In genomic region chr19:57499680-57500395, GRCh38 we compare ENCODE assay signal across 1 cellular context.
A peak's percentile ranks its signal among the peaks of the same experiment; 100 is the strongest.
TF ChIP-seq lines count a peak whose summit lies in the region.

TSS of gene ZNF773 (plus strand) at chr19:57499938. CDS start at chr19:57500081, 143 bp downstream.

TF ChIP-seq in HEK293, 187 proteins besides CTCF, POLR2A, EP300 and RAD21 (continued from another document):
- TF ChIP-seq ZNF518A (tag by site-specific recombination; conservative IDR thresholded peaks at IDR 0.05; ENCODE audit: low read depth) (peak; percentile 78), ZFP37 (tag by site-specific recombination; IDR thresholded peaks at IDR 0.05) (peak; percentile 71; the same call in 1 of the 2 replicates), KLF8 (tag by site-specific recombination; IDR thresholded peaks at IDR 0.05) (peak; percentile 22; the same call in 1 of the 2 replicates), ZBTB17 (tag by site-specific recombination; IDR thresholded peaks at IDR 0.05) (peak; percentile 92), HOXC10 (CRISPR knock-in tag; IDR thresholded peaks at IDR 0.05) (peak; percentile 75; the same call in 1 of the 2 replicates), ZXDB (tag by site-specific recombination; IDR thresholded peaks at IDR 0.05) (0 out of 2 replicates have a peak, but pooled peaks have one; percentile 49), YY2 (tag by site-specific recombination; IDR thresholded peaks at IDR 0.05) (peak; percentile 57; the same call in 1 of the 2 replicates), SP2 (tag by site-specific recombination; IDR thresholded peaks at IDR 0.05) (peak; percentile 89), ZNF2 (tag by site-specific recombination; IDR thresholded peaks at IDR 0.05) (0 out of 2 replicates have a peak, but pooled peaks have one; percentile 28)
- TF ChIP-seq, protein P1, sequence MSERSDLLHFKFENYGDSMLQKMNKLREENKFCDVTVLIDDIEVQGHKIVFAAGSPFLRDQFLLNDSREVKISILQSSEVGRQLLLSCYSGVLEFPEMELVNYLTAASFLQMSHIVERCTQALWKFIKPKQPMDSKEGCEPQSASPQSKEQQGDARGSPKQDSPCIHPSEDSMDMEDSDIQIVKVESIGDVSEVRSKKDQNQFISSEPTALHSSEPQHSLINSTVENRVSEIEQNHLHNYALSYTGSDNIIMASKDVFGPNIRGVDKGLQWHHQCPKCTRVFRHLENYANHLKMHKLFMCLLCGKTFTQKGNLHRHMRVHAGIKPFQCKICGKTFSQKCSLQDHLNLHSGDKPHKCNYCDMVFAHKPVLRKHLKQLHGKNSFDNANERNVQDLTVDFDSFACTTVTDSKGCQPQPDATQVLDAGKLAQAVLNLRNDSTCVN (tag by site-specific recombination; optimal IDR thresholded peaks at IDR 0.05), result peak; percentile 71
